27 cellular contexts compared by ENCODE assay signal in genomic region chr15:85927936-85928537, GRCh38.
"Had no signal": no experiment of that assay in that cellular context is flagged by ENCODE, and none has a peak within 500 bp of the region (broad histone marks: within the 10 kb centered on the region; RNA-seq: fewer than 3 reads in every experiment).

No MANE protein-coding gene starts in this region.

- H3K9me3 Mint-ChIP-seq: activated B cell treated with CpG ODN at 0.5 μM for 24 hours; activated naive CD4-positive, alpha-beta T cell treated with anti-CD3 and anti-CD28 coated beads, Interleukin-2, amount 50 U/mL, for 24 hours; activated naive CD8-positive, alpha-beta T cell treated with anti-CD3 and anti-CD28 coated beads, Interleukin-2, amount 50 U/mL, for 24 hours; activated T-helper 1 cell treated with anti-CD3 and anti-CD28 coated beads, Interleukin-12 subunit alpha, Interleukin-12 subunit beta, Interleukin-2, Interleukin-4 antibody, amounts not matched to agents 30 ng/mL and 10 ng/mL and 1 ng/mL, durations not matched to agents 14 hours and 24 hours and 36 hours; dendritic cell treated with granulocyte-macrophage colony-stimulating factor and Interleukin-4, amounts not matched to agents 40 ng/mL and 50 ng/mL, for 4 days; stimulated activated naive B cell treated with anti-CD40 and anti-IgM and Interleukin-4, amounts not matched to agents 10 μg/mL and 1 μg/mL and 100 μg/mL, for 72 hours had no signal

- H3K36me3 ChIP-seq: gastrocnemius medialis, pancreas, prostate gland, stomach, tibial artery had no signal

- H3K9me3 ChIP-seq: gastrocnemius medialis, mucosa of descending colon, pancreas, prostate gland, stomach, tibial artery had no signal

- H3K4me3 ChIP-seq: gastrocnemius medialis, mucosa of descending colon, pancreas, prostate gland, smooth muscle cell, stomach, tibial artery had no signal

- H3K4me3 Mint-ChIP-seq: activated B cell treated with CpG ODN at 0.5 μM for 24 hours; activated CD4-positive, alpha-beta T cell treated with anti-CD3 and anti-CD28 coated beads for 36 hours; activated naive CD4-positive, alpha-beta T cell treated with anti-CD3 and anti-CD28 coated beads, Interleukin-2, amount 50 U/mL, for 24 hours; activated naive CD8-positive, alpha-beta T cell treated with anti-CD3 and anti-CD28 coated beads, Interleukin-2, amount 50 U/mL, for 24 hours; activated T-helper 1 cell treated with anti-CD3 and anti-CD28 coated beads, Interleukin-12 subunit alpha, Interleukin-12 subunit beta, Interleukin-2, Interleukin-4 antibody, amounts not matched to agents 30 ng/mL and 10 ng/mL and 1 ng/mL, durations not matched to agents 14 hours and 24 hours and 36 hours; dendritic cell treated with granulocyte-macrophage colony-stimulating factor and Interleukin-4, amounts not matched to agents 40 ng/mL and 50 ng/mL, for 4 days; stimulated activated naive B cell treated with anti-CD40 and anti-IgM and Interleukin-4, amounts not matched to agents 10 μg/mL and 1 μg/mL and 100 μg/mL, for 72 hours had no signal

- H3K27me3 Mint-ChIP-seq: activated CD4-positive, alpha-beta T cell treated with anti-CD3 and anti-CD28 coated beads for 36 hours had no signal

- H3K4me2 ChIP-seq: smooth muscle cell had no signal

- DNase-seq: activated B cell treated with CpG ODN at 0.5 μM for 24 hours; activated CD4-positive, alpha-beta T cell treated with anti-CD3 and anti-CD28 coated beads for 36 hours; activated CD8-positive, alpha-beta memory T cell treated with anti-CD3 and anti-CD28 coated beads, Interleukin-2, amount 50 U/mL, for 4 hours; activated gamma-delta T cell; activated naive CD8-positive, alpha-beta T cell treated with anti-CD3 and anti-CD28 coated beads, Interleukin-2, amount 50 U/mL, for 24 hours; activated T-cell treated with anti-CD3 and anti-CD28 coated beads, Interleukin-2, amount 50 U/mL, for 1 hour; amygdala; caudate nucleus; effector CD4-positive, alpha-beta T cell; gastrocnemius medialis; glutamatergic neuron; islet precursor cell; left ventricle myocardium superior; mucosa of descending colon; nucleus accumbens; pancreas; retina; stimulated activated CD4-positive, alpha-beta T cell treated with anti-CD3 and anti-CD28 coated beads, Interleukin-15, amount 100 ng/mL, for 24 hours; stimulated activated CD4-positive, alpha-beta T cell treated with anti-CD3 and anti-CD28 coated beads, Interleukin-2, amount 100 ng/mL, for 24 hours; stimulated activated naive B cell treated with anti-CD40 and anti-IgM and Interleukin-4, amounts not matched to agents 10 μg/mL and 1 μg/mL and 100 μg/mL, for 72 hours; stomach; tibial artery had no signal

- H3K27me3 ChIP-seq: gastrocnemius medialis, pancreas, stomach had no signal

- ATAC-seq: activated CD4-positive, alpha-beta T cell treated with anti-CD3 and anti-CD28 coated beads for 36 hours; activated naive CD8-positive, alpha-beta T cell treated with anti-CD3 and anti-CD28 coated beads, Interleukin-2, amount 50 U/mL, for 24 hours; gastrocnemius medialis; left ventricle myocardium superior; mucosa of descending colon; pancreas; stimulated activated naive B cell treated with anti-CD40 and anti-IgM and Interleukin-4, amounts not matched to agents 10 μg/mL and 1 μg/mL and 100 μg/mL, for 72 hours had no signal

- H3K4me1 ChIP-seq: gastrocnemius medialis, pancreas, prostate gland, stomach, tibial artery had no signal

- H3K27ac ChIP-seq: gastrocnemius medialis, pancreas, prostate gland, stomach, tibial artery had no signal

- H3K36me3 Mint-ChIP-seq: activated naive CD4-positive, alpha-beta T cell treated with anti-CD3 and anti-CD28 coated beads, Interleukin-2, amount 50 U/mL, for 24 hours; stimulated activated naive B cell treated with anti-CD40 and anti-IgM and Interleukin-4, amounts not matched to agents 10 μg/mL and 1 μg/mL and 100 μg/mL, for 72 hours had no signal

- H3K4me1 Mint-ChIP-seq: activated B cell treated with CpG ODN at 0.5 μM for 24 hours; stimulated activated naive B cell treated with anti-CD40 and anti-IgM and Interleukin-4, amounts not matched to agents 10 μg/mL and 1 μg/mL and 100 μg/mL, for 72 hours had no signal

- H3K27ac Mint-ChIP-seq: activated B cell treated with CpG ODN at 0.5 μM for 24 hours; activated CD4-positive, alpha-beta T cell treated with anti-CD3 and anti-CD28 coated beads for 36 hours; activated naive CD4-positive, alpha-beta T cell treated with anti-CD3 and anti-CD28 coated beads, Interleukin-2, amount 50 U/mL, for 24 hours; activated naive CD8-positive, alpha-beta T cell treated with anti-CD3 and anti-CD28 coated beads, Interleukin-2, amount 50 U/mL, for 24 hours; activated T-helper 1 cell treated with anti-CD3 and anti-CD28 coated beads, Interleukin-12 subunit alpha, Interleukin-12 subunit beta, Interleukin-2, Interleukin-4 antibody, amounts not matched to agents 30 ng/mL and 10 ng/mL and 1 ng/mL, durations not matched to agents 14 hours and 24 hours and 36 hours; dendritic cell treated with granulocyte-macrophage colony-stimulating factor and Interleukin-4, amounts not matched to agents 40 ng/mL and 50 ng/mL, for 4 days; stimulated activated naive B cell treated with anti-CD40 and anti-IgM and Interleukin-4, amounts not matched to agents 10 μg/mL and 1 μg/mL and 100 μg/mL, for 72 hours had no signal
